In the genomic region with DNA sequence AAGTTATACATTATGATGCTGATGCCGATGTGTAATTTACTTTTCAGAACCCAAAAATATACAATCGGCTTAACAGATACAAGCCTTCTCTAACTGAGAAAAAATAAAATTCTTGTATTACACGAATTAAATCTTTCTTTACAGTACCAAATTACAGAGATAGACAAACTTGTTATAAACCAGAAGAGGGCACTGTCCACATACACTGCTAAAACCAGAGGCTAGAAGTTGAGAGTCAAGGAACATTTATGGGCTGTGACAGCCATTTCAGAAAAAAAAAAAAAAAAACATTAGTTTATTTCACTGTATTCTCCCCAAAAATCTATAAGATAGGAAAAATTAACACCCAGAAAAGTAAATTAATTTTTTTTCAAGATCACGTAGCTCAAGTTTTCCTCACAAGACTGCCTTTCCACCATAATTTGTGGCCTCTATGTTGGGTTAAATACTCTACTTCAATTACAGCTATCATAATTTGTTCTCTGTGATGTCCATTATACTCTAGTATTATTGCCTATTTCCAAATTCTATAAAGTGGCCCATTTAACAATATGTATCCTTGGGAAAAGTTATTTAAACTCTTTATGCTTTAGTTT, we compare ENCODE assay signal across 1 cellular context.
TF ChIP-seq lines count a peak whose summit lies in the region.

No MANE protein-coding gene starts in this region.

TF ChIP-seq in GM23338, 12 proteins besides CTCF, POLR2A, EP300 and RAD21 (continued from another document):
- TF ChIP-seq, protein P1, sequence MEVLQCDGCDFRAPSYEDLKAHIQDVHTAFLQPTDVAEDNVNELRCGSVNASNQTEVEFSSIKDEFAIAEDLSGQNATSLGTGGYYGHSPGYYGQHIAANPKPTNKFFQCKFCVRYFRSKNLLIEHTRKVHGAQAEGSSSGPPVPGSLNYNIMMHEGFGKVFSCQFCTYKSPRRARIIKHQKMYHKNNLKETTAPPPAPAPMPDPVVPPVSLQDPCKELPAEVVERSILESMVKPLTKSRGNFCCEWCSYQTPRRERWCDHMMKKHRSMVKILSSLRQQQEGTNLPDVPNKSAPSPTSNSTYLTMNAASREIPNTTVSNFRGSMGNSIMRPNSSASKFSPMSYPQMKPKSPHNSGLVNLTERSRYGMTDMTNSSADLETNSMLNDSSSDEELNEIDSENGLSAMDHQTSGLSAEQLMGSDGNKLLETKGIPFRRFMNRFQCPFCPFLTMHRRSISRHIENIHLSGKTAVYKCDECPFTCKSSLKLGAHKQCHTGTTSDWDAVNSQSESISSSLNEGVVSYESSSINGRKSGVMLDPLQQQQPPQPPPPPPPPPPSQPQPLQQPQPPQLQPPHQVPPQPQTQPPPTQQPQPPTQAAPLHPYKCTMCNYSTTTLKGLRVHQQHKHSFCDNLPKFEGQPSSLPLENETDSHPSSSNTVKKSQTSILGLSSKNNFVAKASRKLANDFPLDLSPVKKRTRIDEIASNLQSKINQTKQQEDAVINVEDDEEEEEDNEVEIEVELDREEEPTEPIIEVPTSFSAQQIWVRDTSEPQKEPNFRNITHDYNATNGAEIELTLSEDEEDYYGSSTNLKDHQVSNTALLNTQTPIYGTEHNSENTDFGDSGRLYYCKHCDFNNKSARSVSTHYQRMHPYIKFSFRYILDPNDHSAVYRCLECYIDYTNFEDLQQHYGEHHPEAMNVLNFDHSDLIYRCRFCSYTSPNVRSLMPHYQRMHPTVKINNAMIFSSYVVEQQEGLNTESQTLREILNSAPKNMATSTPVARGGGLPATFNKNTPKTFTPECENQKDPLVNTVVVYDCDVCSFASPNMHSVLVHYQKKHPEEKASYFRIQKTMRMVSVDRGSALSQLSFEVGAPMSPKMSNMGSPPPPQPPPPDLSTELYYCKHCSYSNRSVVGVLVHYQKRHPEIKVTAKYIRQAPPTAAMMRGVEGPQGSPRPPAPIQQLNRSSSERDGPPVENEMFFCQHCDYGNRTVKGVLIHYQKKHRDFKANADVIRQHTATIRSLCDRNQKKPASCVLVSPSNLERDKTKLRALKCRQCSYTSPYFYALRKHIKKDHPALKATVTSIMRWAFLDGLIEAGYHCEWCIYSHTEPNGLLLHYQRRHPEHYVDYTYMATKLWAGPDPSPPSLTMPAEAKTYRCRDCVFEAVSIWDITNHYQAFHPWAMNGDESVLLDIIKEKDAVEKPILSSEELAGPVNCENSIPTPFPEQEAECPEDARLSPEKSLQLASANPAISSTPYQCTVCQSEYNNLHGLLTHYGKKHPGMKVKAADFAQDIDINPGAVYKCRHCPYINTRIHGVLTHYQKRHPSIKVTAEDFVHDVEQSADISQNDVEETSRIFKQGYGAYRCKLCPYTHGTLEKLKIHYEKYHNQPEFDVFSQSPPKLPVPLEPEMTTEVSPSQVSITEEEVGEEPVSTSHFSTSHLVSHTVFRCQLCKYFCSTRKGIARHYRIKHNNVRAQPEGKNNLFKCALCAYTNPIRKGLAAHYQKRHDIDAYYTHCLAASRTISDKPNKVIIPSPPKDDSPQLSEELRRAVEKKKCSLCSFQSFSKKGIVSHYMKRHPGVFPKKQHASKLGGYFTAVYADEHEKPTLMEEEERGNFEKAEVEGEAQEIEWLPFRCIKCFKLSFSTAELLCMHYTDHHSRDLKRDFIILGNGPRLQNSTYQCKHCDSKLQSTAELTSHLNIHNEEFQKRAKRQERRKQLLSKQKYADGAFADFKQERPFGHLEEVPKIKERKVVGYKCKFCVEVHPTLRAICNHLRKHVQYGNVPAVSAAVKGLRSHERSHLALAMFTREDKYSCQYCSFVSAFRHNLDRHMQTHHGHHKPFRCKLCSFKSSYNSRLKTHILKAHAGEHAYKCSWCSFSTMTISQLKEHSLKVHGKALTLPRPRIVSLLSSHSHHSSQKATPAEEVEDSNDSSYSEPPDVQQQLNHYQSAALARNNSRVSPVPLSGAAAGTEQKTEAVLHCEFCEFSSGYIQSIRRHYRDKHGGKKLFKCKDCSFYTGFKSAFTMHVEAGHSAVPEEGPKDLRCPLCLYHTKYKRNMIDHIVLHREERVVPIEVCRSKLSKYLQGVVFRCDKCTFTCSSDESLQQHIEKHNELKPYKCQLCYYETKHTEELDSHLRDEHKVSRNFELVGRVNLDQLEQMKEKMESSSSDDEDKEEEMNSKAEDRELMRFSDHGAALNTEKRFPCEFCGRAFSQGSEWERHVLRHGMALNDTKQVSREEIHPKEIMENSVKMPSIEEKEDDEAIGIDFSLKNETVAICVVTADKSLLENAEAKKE (CRISPR knock-in tag; IDR thresholded peaks at IDR 0.05), result no peak
- no peak for TF ChIP-seq EZH2phosphoT487 (IDR thresholded peaks at IDR 0.05; ENCODE audit: unreplicated experiment)
